8 cellular contexts compared by ENCODE assay signal in the genomic region with DNA sequence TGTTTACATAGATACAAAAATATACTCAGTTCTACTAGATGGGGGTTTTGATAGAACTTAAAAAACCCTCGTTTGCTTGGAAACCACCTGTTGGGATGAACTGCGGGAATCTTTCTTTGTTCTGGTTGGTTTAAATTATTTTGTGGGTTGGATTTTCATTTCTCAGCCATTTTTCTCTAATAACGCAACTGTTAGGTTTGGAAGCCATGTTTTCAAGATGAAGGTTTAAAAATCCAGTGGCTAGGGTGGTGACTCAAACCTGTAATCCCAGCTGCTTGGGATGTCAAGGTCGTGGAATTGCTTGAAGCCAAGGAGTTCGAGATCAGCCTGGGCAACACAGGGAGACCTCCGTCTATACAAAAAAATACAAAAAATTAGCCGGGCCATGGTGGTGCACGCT. TPM values are rescaled to one million over a fixed set of nuclear protein-coding genes. Genes with fewer than 3 reads are reported as not detected.
A peak's percentile ranks its signal among the peaks of the same experiment; 100 is the strongest.
DNase-seq lines count a peak whose midpoint lies in the region; ATAC-seq, FAIRE-seq and TF ChIP-seq lines count a peak whose summit lies in the region.

No MANE protein-coding gene starts in this region.

- TF ChIP-seq CTCF in dorsolateral prefrontal cortex (IDR thresholded peaks at IDR 0.05 in 54 of 56, conservative IDR thresholded peaks at IDR 0.05 in 2 of 56; ENCODE audit: low read depth in 1 of 56, partially characterized antibody in 56 of 56) = no peak

- peak; percentile 46 for DNase-seq in ELR (ENCODE audit: low read depth)
- DNase-seq in NT2/D1 (ENCODE audit: low read depth, low spot score) = no peak
- DNase-seq in dorsolateral prefrontal cortex = no peak
- no peak for DNase-seq in HT-29 (ENCODE audit: low spot score)
- DNase-seq in H54 (ENCODE audit: insufficient read length, low spot score) = no peak
- no peak for DNase-seq in mesenteric fat pad (ENCODE audit: low spot score)

- no peak for FAIRE-seq in H54 (lab: Jason Lieb, UNC)

- H3K4me1 ChIP-seq in NT2/D1 (ENCODE audit: insufficient read depth, insufficient read length) = no peaks in the 10 kb centered on the region
- H3K4me1 ChIP-seq in neuron (ENCODE audit: insufficient read depth, low read length) = peaks cover 4% of the 10 kb centered on the region

- no peak for ATAC-seq in GM18858 (IDR thresholded peaks at IDR 0.05; ENCODE audit: unreplicated experiment)

- intact Hi-C loops in dorsolateral prefrontal cortex (cut with DNase I) = loop anchor here in 1 of 2 donors (10.0 kb wide), 2 partner anchors 99 to 101 kb away; no protein-coding TSS in a partner anchor

- H3K27me3 ChIP-seq in NT2/D1 (ENCODE audit: insufficient read depth, insufficient read length) = no peaks in the 10 kb centered on the region
- no peaks in the 10 kb centered on the region for H3K27me3 ChIP-seq in dorsolateral prefrontal cortex
- H3K27me3 ChIP-seq in neuron (ENCODE audit: insufficient read depth, low read length) = no peaks in the 10 kb centered on the region

- H2AFZ ChIP-seq in neuron (ENCODE audit: low read depth, low read length) = no peak overlapping the region

- H3K27ac ChIP-seq in dorsolateral prefrontal cortex = peak overlapping the region in 3 of 59 donors; percentile 61 to 71 (median 71)

- H3K4me3 ChIP-seq in NT2/D1 (ENCODE audit: insufficient read length, low read depth) (peak overlapping the region; percentile 70), dorsolateral prefrontal cortex (peak overlapping the region in 43 of 59 donors; percentile 67 to 93 (median 88)), neuron (ENCODE audit: low read length) (peak overlapping the region; percentile 72)

- no peaks in the 10 kb centered on the region for H3K36me3 ChIP-seq in NT2/D1 (ENCODE audit: insufficient read depth, insufficient read length, low read length)
- H3K36me3 ChIP-seq in neuron (ENCODE audit: insufficient read depth, low read length) = no peaks in the 10 kb centered on the region

- H3K9me3 ChIP-seq in NT2/D1 (ENCODE audit: insufficient read depth, low read length) (peaks cover 14% of the 10 kb centered on the region; the same call in 1 of the 2 replicates), neuron (ENCODE audit: low read length) (peaks cover 2% of the 10 kb centered on the region)

- no peak for TF ChIP-seq POLR2A in H54 (IDR thresholded peaks at IDR 0.05; ENCODE audit: low read depth, low read length)

- H3K9ac ChIP-seq in NT2/D1 (ENCODE audit: insufficient read length, low read depth) = no peak overlapping the region

RNA-seq across cellular contexts. Expression of gene URI1, which starts 1.6 kb away (rescaled TPM):
- total RNA-seq in dorsolateral prefrontal cortex = 10 to 100 TPM; 43.6 to 90.9 (median 61.6) TPM
- 45.2 and 46.4 TPM in 2 replicates for total RNA-seq in HT-29 (2014; rRNA removed; shearing (Covaris generic))
- total RNA-seq in mesenteric fat pad = 56.2 TPM
